ENCODE assay signal across 15 cellular contexts in genomic region chr18:64100136-64100922, GRCh38. TPM values are rescaled to one million over a fixed set of nuclear protein-coding genes. Genes with fewer than 3 reads are reported as not detected.
DNase-seq lines count a peak whose midpoint lies in the region; ATAC-seq lines count a peak whose summit lies in the region.
"Had no signal": no experiment of that assay in that cellular context is flagged by ENCODE, and none has a peak within 500 bp of the region (broad histone marks: within the 10 kb centered on the region; RNA-seq: fewer than 3 reads in every experiment).

No MANE protein-coding gene starts in this region.

- H3K9me3 ChIP-seq in T-helper 17 cell (ENCODE audit: control insufficient read depth, low read length, poor library complexity, severe bottlenecking) = no peaks in the 10 kb centered on the region

- no peaks in the 10 kb centered on the region for H3K27me3 Mint-ChIP-seq in T-helper 17 cell
- H3K27me3 Mint-ChIP-seq: IgD-negative memory B cell had no signal

- no peak overlapping the region for H3K4me3 Mint-ChIP-seq in T-helper 17 cell
- H3K4me3 Mint-ChIP-seq: activated naive CD4-positive, alpha-beta T cell treated with anti-CD3 and anti-CD28 coated beads, Interleukin-2, amount 50 U/mL, for 24 hours; IgD-negative memory B cell had no signal

- peak; percentile 78 for DNase-seq in DMS153 (lab: John Stamatoyannopoulos, UW)
- DNase-seq in NCI-H2107 treated with DMSO at 0.1 percent for 48 hours (lab: John Stamatoyannopoulos, UW; ENCODE audit: unreplicated experiment) = peak; percentile 60
- no peak for DNase-seq in T-helper 17 cell
- no peak for DNase-seq in superior temporal gyrus (ENCODE audit: extremely low spot score)
- DNase-seq in pons (ENCODE audit: low spot score) = no peak
- DNase-seq in Right ventricle myocardium superior = no peak
- DNase-seq: PC-3; stimulated activated naive CD4-positive, alpha-beta T cell treated with Interleukin-2 at 50 U/mL for 16 hours had no signal

- H3K36me3 Mint-ChIP-seq in T-helper 17 cell (ENCODE audit: low read depth) = no peaks in the 10 kb centered on the region
- H3K36me3 Mint-ChIP-seq: activated naive CD4-positive, alpha-beta T cell treated with anti-CD3 and anti-CD28 coated beads, Interleukin-2, amount 50 U/mL, for 24 hours; IgD-negative memory B cell had no signal

- intact Hi-C loops in Right ventricle myocardium superior (cut with DNase I) = no loop called here

- ATAC-seq in GM19395 (IDR thresholded peaks at IDR 0.05; ENCODE audit: unreplicated experiment) (peak; percentile 67), HG03045 (IDR thresholded peaks at IDR 0.05; ENCODE audit: unreplicated experiment) (peak; percentile 50), T-helper 17 cell (no peak), Right ventricle myocardium superior (ENCODE audit: poor library complexity) (no peak)
- ATAC-seq: PC-3 had no signal

- no peak overlapping the region for H3K27ac Mint-ChIP-seq in T-helper 17 cell
- H3K27ac Mint-ChIP-seq: activated naive CD4-positive, alpha-beta T cell treated with anti-CD3 and anti-CD28 coated beads, Interleukin-2, amount 50 U/mL, for 24 hours; IgD-negative memory B cell had no signal

- H3K4me1 Mint-ChIP-seq in T-helper 17 cell = no peaks in the 10 kb centered on the region
- H3K4me1 Mint-ChIP-seq: activated naive CD4-positive, alpha-beta T cell treated with anti-CD3 and anti-CD28 coated beads, Interleukin-2, amount 50 U/mL, for 24 hours had no signal

RNA-seq across cellular contexts. Expression of gene LINC00305, which starts 48.6 kb away (rescaled TPM):
- not detected for total RNA-seq in T-helper 17 cell
- total RNA-seq in Right ventricle myocardium superior = not detected
- total RNA-seq: epithelial cell of proximal tubule, lower leg skin, PC-3, skeletal muscle tissue had no signal

Comparison
In these comparisons a context has a peak if more than half of its experiments do, and no peak if none do; other contexts are left out.
1. DNase-seq: peak in DMS153 (single experiment) and NCI-H2107 treated with DMSO at 0.1 percent for 48 hours (single experiment); none in T-helper 17 cell (0 of 3), superior temporal gyrus (single experiment), pons (single experiment) and Right ventricle myocardium superior (single experiment).
2. ATAC-seq: peak in GM19395 (single experiment) and HG03045 (single experiment); none in T-helper 17 cell (single experiment) and Right ventricle myocardium superior (single experiment).